In the genomic region with DNA sequence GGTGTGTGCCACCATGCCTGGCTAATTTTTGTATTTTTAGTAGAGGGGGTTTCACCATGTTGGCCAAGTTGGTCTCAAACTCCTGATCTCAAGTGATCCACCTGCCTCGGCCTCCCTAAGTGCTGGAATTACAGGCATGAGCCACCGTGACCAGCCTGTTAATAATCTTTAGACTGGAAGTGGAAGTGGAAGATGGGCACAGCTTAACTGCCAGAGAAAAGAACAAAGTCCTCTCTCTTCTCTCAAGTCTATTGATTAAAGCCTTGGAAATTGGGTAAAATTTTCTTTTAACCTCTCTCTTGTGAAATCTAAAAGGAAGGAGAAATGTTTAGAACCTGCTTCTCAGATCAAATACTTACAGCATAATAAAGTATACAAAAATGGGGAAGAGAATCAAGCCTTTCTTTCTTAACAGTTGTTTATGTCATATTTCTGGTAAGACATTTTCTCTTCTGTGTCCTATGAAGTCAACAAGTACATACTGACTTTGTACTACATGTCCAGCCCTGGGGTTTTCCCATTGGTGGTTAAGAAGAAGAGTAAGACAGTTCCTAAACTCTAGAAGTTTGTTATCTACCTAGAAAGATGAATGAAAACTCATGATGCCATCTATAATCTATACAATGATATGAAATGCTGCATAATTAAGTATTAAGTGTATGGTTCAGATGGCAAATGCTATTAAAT, we compare ENCODE assay signal across 28 cellular contexts. TPM values are rescaled to one million over a fixed set of nuclear protein-coding genes. Genes with fewer than 3 reads are reported as not detected.
DNase-seq lines count a peak whose midpoint lies in the region; ATAC-seq, FAIRE-seq and TF ChIP-seq lines count a peak whose summit lies in the region.
"Had no signal": no experiment of that assay in that cellular context is flagged by ENCODE, and none has a peak within 500 bp of the region (broad histone marks: within the 10 kb centered on the region; RNA-seq: fewer than 3 reads in every experiment).

No MANE protein-coding gene starts in this region.

- H3K27ac ChIP-seq in naive thymus-derived CD4-positive, alpha-beta T cell (ENCODE audit: low read depth, low read length): peak overlapping the region; percentile 45
- H3K27ac ChIP-seq: adrenal gland, body of pancreas, gastrocnemius medialis, hepatocyte, psoas muscle, SJSA1, tibial nerve had no signal

- peaks cover 53% of the 10 kb centered on the region for H3K4me1 Mint-ChIP-seq in T-helper 1 cell treated with Interleukin-12 subunit alpha and Interleukin-12 subunit beta and Interleukin-4 antibody, amounts not matched to agents 30 μg/mL and 1 μg/mL, for 36 hours (ENCODE audit: low read depth)
- peaks cover 56% of the 10 kb centered on the region for H3K4me1 Mint-ChIP-seq in activated T-helper 2 cell treated with anti-CD3 and anti-CD28 coated beads, Interferon-gamma antibody, Interleukin-2, Interleukin-4, amounts not matched to agents 10 μg/mL and 5 μg/mL and 100 μg/mL, durations not matched to agents 14 hours and 24 hours and 36 hours (ENCODE audit: low read depth)
- peaks cover 46 to 79% (median 63%) of the 10 kb centered on the region in 7 donors for H3K4me1 Mint-ChIP-seq in naive thymus-derived CD4-positive, alpha-beta T cell

- H3K4me3 Mint-ChIP-seq in T-helper 1 cell treated with Interleukin-12 subunit alpha and Interleukin-12 subunit beta and Interleukin-4 antibody, amounts not matched to agents 30 μg/mL and 1 μg/mL, for 36 hours: no peak overlapping the region
- no peak overlapping the region for H3K4me3 Mint-ChIP-seq in activated T-helper 2 cell treated with anti-CD3 and anti-CD28 coated beads, Interferon-gamma antibody, Interleukin-2, Interleukin-4, amounts not matched to agents 10 μg/mL and 5 μg/mL and 100 μg/mL, durations not matched to agents 14 hours and 24 hours and 36 hours (ENCODE audit: low read depth)
- peak overlapping the region in 5 of 10 donors; percentile 5 to 36 (median 33) for H3K4me3 Mint-ChIP-seq in naive thymus-derived CD4-positive, alpha-beta T cell
- H3K4me3 Mint-ChIP-seq: activated CD8-positive, alpha-beta memory T cell treated with anti-CD3 and anti-CD28 coated beads, Interleukin-2, amount 10 ng/mL, durations not matched to agents 7 days and 5 days; stimulated activated naive CD8-positive, alpha-beta T cell treated with anti-CD3 and anti-CD28 coated beads, Interleukin-15, amount 100 ng/mL, for 72 hours had no signal

- POLR2A ChIA-PET in naive thymus-derived CD4-positive, alpha-beta T cell (lab: Charles Lee): interaction anchor here (0.6 to 7.3 kb wide), 3 partner anchors 7 to 83 kb away, joined by 3 to 166 read pairs (median 3); a partner anchor contains a TSS

- peak; percentile 6 for FAIRE-seq in D721Med (lab: Jason Lieb, UNC)
- FAIRE-seq: GM19239 had no signal

- H3K27me3 ChIP-seq in naive thymus-derived CD4-positive, alpha-beta T cell (ENCODE audit: control insufficient read depth in 2 of 2, insufficient read depth in 2 of 2, low read length in 2 of 2): no peaks in the 10 kb centered on the region
- H3K27me3 ChIP-seq: adrenal gland, body of pancreas, gastrocnemius medialis, tibial nerve had no signal

- H3K4me3 ChIP-seq in naive thymus-derived CD4-positive, alpha-beta T cell (ENCODE audit: low read length): no peak overlapping the region
- H3K4me3 ChIP-seq: adrenal gland, body of pancreas, gastrocnemius medialis, hepatocyte, psoas muscle, SJSA1, tibial nerve had no signal

- H3K9me3 Mint-ChIP-seq in T-helper 1 cell treated with Interleukin-12 subunit alpha and Interleukin-12 subunit beta and Interleukin-4 antibody, amounts not matched to agents 30 μg/mL and 1 μg/mL, for 36 hours: peaks cover 5% of the 10 kb centered on the region
- H3K9me3 Mint-ChIP-seq in activated T-helper 2 cell treated with anti-CD3 and anti-CD28 coated beads, Interferon-gamma antibody, Interleukin-2, Interleukin-4, amounts not matched to agents 10 μg/mL and 5 μg/mL and 100 μg/mL, durations not matched to agents 14 hours and 24 hours and 36 hours: no peaks in the 10 kb centered on the region
- no peaks in the 10 kb centered on the region for H3K9me3 Mint-ChIP-seq in naive thymus-derived CD4-positive, alpha-beta T cell

- no peak for ATAC-seq in naive thymus-derived CD4-positive, alpha-beta T cell
- ATAC-seq in GM18909 (IDR thresholded peaks at IDR 0.05; ENCODE audit: poor library complexity, unreplicated experiment): no peak
- ATAC-seq: activated CD8-positive, alpha-beta memory T cell treated with anti-CD3 and anti-CD28 coated beads, Interleukin-2, amount 10 ng/mL, durations not matched to agents 7 days and 5 days; body of pancreas; gastrocnemius medialis; psoas muscle; stimulated activated naive CD8-positive, alpha-beta T cell treated with anti-CD3 and anti-CD28 coated beads, Interleukin-15, amount 100 ng/mL, for 72 hours had no signal

- CTCF ChIA-PET in naive thymus-derived CD4-positive, alpha-beta T cell (lab: Charles Lee): interaction anchor here (0.6 kb wide), 1 partner anchor 27 kb away, joined by 3 read pairs; no protein-coding TSS in a partner anchor

- H3K27me3 Mint-ChIP-seq in T-helper 1 cell treated with Interleukin-12 subunit alpha and Interleukin-12 subunit beta and Interleukin-4 antibody, amounts not matched to agents 30 μg/mL and 1 μg/mL, for 36 hours (ENCODE audit: low read depth): no peaks in the 10 kb centered on the region
- H3K27me3 Mint-ChIP-seq in activated T-helper 2 cell treated with anti-CD3 and anti-CD28 coated beads, Interferon-gamma antibody, Interleukin-2, Interleukin-4, amounts not matched to agents 10 μg/mL and 5 μg/mL and 100 μg/mL, durations not matched to agents 14 hours and 24 hours and 36 hours (ENCODE audit: low read depth): no peaks in the 10 kb centered on the region
- H3K27me3 Mint-ChIP-seq in naive thymus-derived CD4-positive, alpha-beta T cell: no peaks in the 10 kb centered on the region
- H3K27me3 Mint-ChIP-seq: activated CD4-positive, alpha-beta T cell treated with anti-CD3 and anti-CD28 coated beads, Interleukin-2, amount 10 ng/mL, durations not matched to agents 7 days and 5 days; activated CD8-positive, alpha-beta memory T cell treated with anti-CD3 and anti-CD28 coated beads, Interleukin-2, amount 10 ng/mL, durations not matched to agents 7 days and 5 days; stimulated activated naive CD8-positive, alpha-beta T cell treated with anti-CD3 and anti-CD28 coated beads, Interleukin-15, amount 100 ng/mL, for 72 hours had no signal

- DNase-seq in T-helper 1 cell: no peak
- DNase-seq in D721Med (ENCODE audit: insufficient read length, low spot score): no peak
- no peak for DNase-seq in activated T-helper 2 cell treated with anti-CD3 and anti-CD28 coated beads, Interferon-gamma antibody, Interleukin-2, Interleukin-4, amounts not matched to agents 10 μg/mL and 5 μg/mL and 100 μg/mL, durations not matched to agents 14 hours and 24 hours and 36 hours (ENCODE audit: low spot score)
- no peak for DNase-seq in naive thymus-derived CD4-positive, alpha-beta T cell
- DNase-seq in HK-2 (ENCODE audit: unreplicated experiment): no peak
- no peak for DNase-seq in NCI-H1436 treated with DMSO at 0.1 percent for 48 hours (lab: John Stamatoyannopoulos, UW)
- DNase-seq: 8988T; activated CD4-positive, alpha-beta T cell treated with anti-CD3 and anti-CD28 coated beads, Interleukin-2, amount 10 ng/mL, durations not matched to agents 7 days and 5 days; activated CD8-positive, alpha-beta memory T cell treated with anti-CD3 and anti-CD28 coated beads, Interleukin-2, amount 10 ng/mL, durations not matched to agents 7 days and 5 days; activated effector memory CD4-positive, alpha-beta T cell treated with Interleukin-2 at 50 U/mL for 16 hours; adrenal gland; body of pancreas; gastrocnemius medialis; H7; IMR-90; mesenchymal stem cell; NCI-H1092 treated with DMSO at 0.1 percent for 48 hours; NCI-H1930; NCI-H2227 treated with DMSO at 0.1 percent for 48 hours; occipital lobe; psoas muscle; stimulated activated naive CD8-positive, alpha-beta T cell treated with anti-CD3 and anti-CD28 coated beads, Interleukin-15, amount 100 ng/mL, for 72 hours had no signal

- intact Hi-C loops in activated T-helper 2 cell treated with anti-CD3 and anti-CD28 coated beads, Interferon-gamma antibody, Interleukin-2, Interleukin-4, amounts not matched to agents 10 μg/mL and 5 μg/mL and 100 μg/mL, durations not matched to agents 14 hours and 24 hours and 36 hours (cut with micrococcal nuclease): loop anchor here (10.0 kb wide), 1 partner anchor 52 kb away; no protein-coding TSS in a partner anchor
- intact Hi-C loops in naive thymus-derived CD4-positive, alpha-beta T cell (cut with micrococcal nuclease): loop anchor here (10.0 kb wide), 1 partner anchor 1282 kb away; a partner anchor contains a TSS

- H3K36me3 Mint-ChIP-seq in T-helper 1 cell treated with Interleukin-12 subunit alpha and Interleukin-12 subunit beta and Interleukin-4 antibody, amounts not matched to agents 30 μg/mL and 1 μg/mL, for 36 hours (ENCODE audit: low read depth): peaks cover 13% of the 10 kb centered on the region
- H3K36me3 Mint-ChIP-seq in activated T-helper 2 cell treated with anti-CD3 and anti-CD28 coated beads, Interferon-gamma antibody, Interleukin-2, Interleukin-4, amounts not matched to agents 10 μg/mL and 5 μg/mL and 100 μg/mL, durations not matched to agents 14 hours and 24 hours and 36 hours (ENCODE audit: low read depth): peaks cover 15% of the 10 kb centered on the region
- peaks cover 5 to 18% (median 13%) of the 10 kb centered on the region in 5 donors for H3K36me3 Mint-ChIP-seq in naive thymus-derived CD4-positive, alpha-beta T cell

- no peak for TF ChIP-seq CTCF in D721Med (IDR thresholded peaks at IDR 0.05; ENCODE audit: insufficient read depth, missing control alignments)

- H3K9me3 ChIP-seq in naive thymus-derived CD4-positive, alpha-beta T cell (ENCODE audit: control insufficient read depth in 2 of 3, low read length in 3 of 3): no peaks in the 10 kb centered on the region
- H3K9me3 ChIP-seq: adrenal gland, body of pancreas, gastrocnemius medialis, psoas muscle, SJSA1, tibial nerve had no signal

- H3K36me3 ChIP-seq in naive thymus-derived CD4-positive, alpha-beta T cell (ENCODE audit: control insufficient read depth in 2 of 3, insufficient read depth in 3 of 3, low read length in 3 of 3): peaks cover 0 to 2% (median 0%) of the 10 kb centered on the region in 3 experiments
- H3K36me3 ChIP-seq: adrenal gland, gastrocnemius medialis, SJSA1, tibial nerve had no signal

- H3K4me1 ChIP-seq in naive thymus-derived CD4-positive, alpha-beta T cell (ENCODE audit: control insufficient read depth in 2 of 2, insufficient read depth in 2 of 2, low read length in 2 of 2): peaks cover 33 to 45% of the 10 kb centered on the region in 2 donors
- H3K4me1 ChIP-seq: psoas muscle had no signal

- H3K27ac Mint-ChIP-seq in T-helper 1 cell treated with Interleukin-12 subunit alpha and Interleukin-12 subunit beta and Interleukin-4 antibody, amounts not matched to agents 30 μg/mL and 1 μg/mL, for 36 hours: peak overlapping the region; percentile 66
- peak overlapping the region; percentile 7 for H3K27ac Mint-ChIP-seq in activated T-helper 2 cell treated with anti-CD3 and anti-CD28 coated beads, Interferon-gamma antibody, Interleukin-2, Interleukin-4, amounts not matched to agents 10 μg/mL and 5 μg/mL and 100 μg/mL, durations not matched to agents 14 hours and 24 hours and 36 hours
- peak overlapping the region; percentile 15 to 97 (median 73) for H3K27ac Mint-ChIP-seq in naive thymus-derived CD4-positive, alpha-beta T cell
- H3K27ac Mint-ChIP-seq: activated CD8-positive, alpha-beta memory T cell treated with anti-CD3 and anti-CD28 coated beads, Interleukin-2, amount 10 ng/mL, durations not matched to agents 7 days and 5 days; stimulated activated naive CD8-positive, alpha-beta T cell treated with anti-CD3 and anti-CD28 coated beads, Interleukin-15, amount 100 ng/mL, for 72 hours had no signal

RNA-seq across cellular contexts. Expression of a gene that starts 4.6 kb away (rescaled TPM):
- total RNA-seq in activated T-helper 2 cell treated with anti-CD3 and anti-CD28 coated beads, Interferon-gamma antibody, Interleukin-2, Interleukin-4, amounts not matched to agents 10 μg/mL and 5 μg/mL and 100 μg/mL, durations not matched to agents 14 hours and 24 hours and 36 hours: 1.3 and 1.6 TPM in 2 replicates
- 1 to 10 TPM; 2.0 to 5.1 (median 2.6) TPM for total RNA-seq in naive thymus-derived CD4-positive, alpha-beta T cell
- 1 to 10 TPM; 3.7 to 4.3 TPM for polyA plus RNA-seq in naive thymus-derived CD4-positive, alpha-beta T cell
- total RNA-seq: gastrocnemius medialis had no signal

RNA-seq across cellular contexts. Expression of a gene that starts 4.7 kb away (rescaled TPM):
- total RNA-seq in activated T-helper 2 cell treated with anti-CD3 and anti-CD28 coated beads, Interferon-gamma antibody, Interleukin-2, Interleukin-4, amounts not matched to agents 10 μg/mL and 5 μg/mL and 100 μg/mL, durations not matched to agents 14 hours and 24 hours and 36 hours: 11.5 and 15.2 TPM in 2 replicates
- total RNA-seq in naive thymus-derived CD4-positive, alpha-beta T cell: 10 to 100 TPM; 15.7 to 29.9 (median 20.6) TPM
- polyA plus RNA-seq in naive thymus-derived CD4-positive, alpha-beta T cell: 10 to 100 TPM; 31.9 to 34.4 TPM

RNA-seq across cellular contexts. Expression of a gene that starts 22.8 kb away (rescaled TPM):
- 452 and 492 TPM in 2 replicates for total RNA-seq in activated T-helper 2 cell treated with anti-CD3 and anti-CD28 coated beads, Interferon-gamma antibody, Interleukin-2, Interleukin-4, amounts not matched to agents 10 μg/mL and 5 μg/mL and 100 μg/mL, durations not matched to agents 14 hours and 24 hours and 36 hours
- total RNA-seq in naive thymus-derived CD4-positive, alpha-beta T cell: 100 to 1,000 TPM; 168 to 347 (median 228) TPM
- polyA plus RNA-seq in naive thymus-derived CD4-positive, alpha-beta T cell: 100 to 1,000 TPM; 297 to 316 TPM

Comparison
In these comparisons a context has a peak if more than half of its experiments do, and no peak if none do; other contexts are left out.
1. H3K27ac Mint-ChIP-seq: peak in every context shown above with its lines; median percentile 73 in naive thymus-derived CD4-positive, alpha-beta T cell; 66 in T-helper 1 cell treated with Interleukin-12 subunit alpha and Interleukin-12 subunit beta and Interleukin-4 antibody, amounts not matched to agents 30 μg/mL and 1 μg/mL, for 36 hours; 7 in activated T-helper 2 cell treated with anti-CD3 and anti-CD28 coated beads, Interferon-gamma antibody, Interleukin-2, Interleukin-4, amounts not matched to agents 10 μg/mL and 5 μg/mL and 100 μg/mL, durations not matched to agents 14 hours and 24 hours and 36 hours.